1 cellular context compared by ENCODE assay signal in the genomic region with DNA sequence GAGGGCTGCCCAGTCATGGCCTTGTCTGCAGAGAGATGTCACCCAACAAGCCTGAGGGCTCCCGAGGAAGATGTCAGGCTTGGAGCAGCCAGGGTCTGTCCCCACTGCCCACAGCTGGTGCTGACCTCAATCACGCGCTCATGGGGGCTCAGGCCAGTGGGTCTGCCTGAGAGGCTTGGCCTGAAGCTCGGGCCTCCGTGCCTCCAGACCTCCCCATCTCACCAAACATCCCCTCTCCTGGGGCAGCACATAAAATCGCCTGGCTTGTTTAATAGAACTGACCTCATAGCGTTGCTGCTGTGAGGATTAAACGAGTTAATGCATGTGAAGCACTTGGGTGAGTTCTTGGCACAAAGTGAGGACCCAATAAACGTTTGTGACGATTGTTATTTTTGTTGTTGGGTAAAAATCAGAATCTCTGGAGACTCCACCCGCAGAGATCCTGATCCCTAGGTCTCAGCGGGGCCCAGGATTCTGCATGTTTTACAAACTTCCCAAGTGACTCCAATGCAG.
TF ChIP-seq lines count a peak whose summit lies in the region.

No MANE protein-coding gene starts in this region.

TF ChIP-seq in IMR-90, 13 proteins besides CTCF, POLR2A, EP300 and RAD21:
- TF ChIP-seq RFX5 (IDR thresholded peaks at IDR 0.05; ENCODE audit: low read depth, low read length): no peak
